ENCODE assay signal across 11 cellular contexts in the genomic region with DNA sequence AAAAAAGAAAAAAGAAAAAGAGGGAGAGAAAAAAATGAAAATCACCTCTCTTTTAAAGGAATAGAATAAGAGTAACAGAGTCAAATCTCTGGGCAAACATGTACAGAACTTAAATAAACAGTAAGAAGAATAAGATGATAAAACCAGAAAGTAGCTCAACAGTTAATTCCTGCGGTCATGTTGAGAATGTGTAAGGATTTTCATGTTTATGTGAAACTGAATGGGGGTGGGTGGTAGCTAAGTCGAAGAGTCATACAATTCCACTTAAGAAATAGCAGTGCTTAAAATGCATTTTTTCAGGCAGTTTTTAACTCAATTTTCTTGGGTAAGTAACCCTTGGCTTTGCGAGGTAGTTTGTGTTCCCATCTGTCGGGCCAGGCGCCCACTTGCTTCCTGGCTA.
DNase-seq lines count a peak whose midpoint lies in the region; ATAC-seq and TF ChIP-seq lines count a peak whose summit lies in the region.
"Had no signal": no experiment of that assay in that cellular context is flagged by ENCODE, and none has a peak within 500 bp of the region (broad histone marks: within the 10 kb centered on the region; RNA-seq: fewer than 3 reads in every experiment).

No MANE protein-coding gene starts in this region.

- H3K27me3 ChIP-seq in hepatocyte (no peaks in the 10 kb centered on the region), vagina (no peaks in the 10 kb centered on the region)
- H3K27me3 ChIP-seq: breast epithelium had no signal

- peaks cover 33% of the 10 kb centered on the region for H3K4me1 ChIP-seq in hepatocyte (ENCODE audit: insufficient read depth)
- H3K4me1 ChIP-seq in vagina, result peaks cover 13% of the 10 kb centered on the region
- H3K4me1 ChIP-seq: breast epithelium had no signal

- peaks cover 6% of the 10 kb centered on the region for H3K36me3 Mint-ChIP-seq in stimulated activated naive CD8-positive, alpha-beta T cell treated with anti-CD3 and anti-CD28 coated beads, Interleukin-15, Interleukin-2, amounts not matched to agents 100 ng/mL and 50 ng/mL, for 24 hours (ENCODE audit: low read depth)
- H3K36me3 Mint-ChIP-seq in activated T-helper 1 cell treated with anti-CD3 and anti-CD28 coated beads, Interleukin-12 subunit alpha, Interleukin-12 subunit beta, Interleukin-2, Interleukin-4 antibody, amounts not matched to agents 30 ng/mL and 10 ng/mL and 1 ng/mL, durations not matched to agents 14 hours and 24 hours and 36 hours (ENCODE audit: low read depth), result peaks cover 4% of the 10 kb centered on the region

- ATAC-seq in stimulated activated naive CD8-positive, alpha-beta T cell treated with anti-CD3 and anti-CD28 coated beads, Interleukin-15, Interleukin-2, amounts not matched to agents 100 U/mL and 50 U/mL, for 24 hours, result no peak

- no peaks in the 10 kb centered on the region for H3K36me3 ChIP-seq in hepatocyte (replicated peaks; ENCODE audit: insufficient read depth, low read depth)
- no peaks in the 10 kb centered on the region for H3K36me3 ChIP-seq in vagina
- H3K36me3 ChIP-seq: breast epithelium had no signal

- peaks cover 73% of the 10 kb centered on the region for H3K79me2 ChIP-seq in hepatocyte

- H3K4me2 ChIP-seq in hepatocyte, result peak overlapping the region; percentile 4

- H3K9me3 ChIP-seq in hepatocyte (ENCODE audit: low read depth) (no peaks in the 10 kb centered on the region), vagina (no peaks in the 10 kb centered on the region)
- H3K9me3 ChIP-seq: breast epithelium had no signal

- peak overlapping the region; percentile 87 for H3K27ac ChIP-seq in hepatocyte
- H3K27ac ChIP-seq in vagina, result no peak overlapping the region

- DNase-seq in stimulated activated naive CD8-positive, alpha-beta T cell treated with anti-CD3 and anti-CD28 coated beads, Interleukin-15, Interleukin-2, amounts not matched to agents 100 U/mL and 50 U/mL, for 24 hours, result no peak
- no peak for DNase-seq in activated T-helper 1 cell treated with anti-CD3 and anti-CD28 coated beads, Interleukin-12 subunit alpha, Interleukin-12 subunit beta, Interleukin-2, Interleukin-4 antibody, amounts not matched to agents 30 ng/mL and 10 ng/mL and 1 ng/mL, durations not matched to agents 14 hours and 24 hours and 36 hours (ENCODE audit: low spot score)
- no peak for DNase-seq in hepatocyte (ENCODE audit: low spot score)
- no peak for DNase-seq in effector CD8-positive, alpha-beta T cell (lab: John Stamatoyannopoulos, UW)
- DNase-seq in vagina (ENCODE audit: extremely low spot score in 2 of 2), result no peak
- DNase-seq in A172 (ENCODE audit: low spot score), result no peak
- no peak for DNase-seq in kidney tubule cell (ENCODE audit: low spot score)

- peaks cover 50% of the 10 kb centered on the region for H3K4me1 Mint-ChIP-seq in stimulated activated naive CD8-positive, alpha-beta T cell treated with anti-CD3 and anti-CD28 coated beads, Interleukin-15, Interleukin-2, amounts not matched to agents 100 ng/mL and 50 ng/mL, for 24 hours (ENCODE audit: low read depth)
- peaks cover 10% of the 10 kb centered on the region for H3K4me1 Mint-ChIP-seq in activated T-helper 1 cell treated with anti-CD3 and anti-CD28 coated beads, Interleukin-12 subunit alpha, Interleukin-12 subunit beta, Interleukin-2, Interleukin-4 antibody, amounts not matched to agents 30 ng/mL and 10 ng/mL and 1 ng/mL, durations not matched to agents 14 hours and 24 hours and 36 hours (ENCODE audit: low read depth)
- H3K4me1 Mint-ChIP-seq: CD14-positive monocyte had no signal

- no peaks in the 10 kb centered on the region for H3K9me3 Mint-ChIP-seq in stimulated activated naive CD8-positive, alpha-beta T cell treated with anti-CD3 and anti-CD28 coated beads, Interleukin-15, Interleukin-2, amounts not matched to agents 100 ng/mL and 50 ng/mL, for 24 hours
- no peaks in the 10 kb centered on the region for H3K9me3 Mint-ChIP-seq in activated T-helper 1 cell treated with anti-CD3 and anti-CD28 coated beads, Interleukin-12 subunit alpha, Interleukin-12 subunit beta, Interleukin-2, Interleukin-4 antibody, amounts not matched to agents 30 ng/mL and 10 ng/mL and 1 ng/mL, durations not matched to agents 14 hours and 24 hours and 36 hours
- H3K9me3 Mint-ChIP-seq: type B pancreatic cell had no signal

- peak overlapping the region; percentile 30 for H3K4me3 Mint-ChIP-seq in stimulated activated naive CD8-positive, alpha-beta T cell treated with anti-CD3 and anti-CD28 coated beads, Interleukin-15, Interleukin-2, amounts not matched to agents 100 ng/mL and 50 ng/mL, for 24 hours
- H3K4me3 Mint-ChIP-seq in activated T-helper 1 cell treated with anti-CD3 and anti-CD28 coated beads, Interleukin-12 subunit alpha, Interleukin-12 subunit beta, Interleukin-2, Interleukin-4 antibody, amounts not matched to agents 30 ng/mL and 10 ng/mL and 1 ng/mL, durations not matched to agents 14 hours and 24 hours and 36 hours, result no peak overlapping the region
- H3K4me3 Mint-ChIP-seq: CD14-positive monocyte, type B pancreatic cell had no signal

- no peak for TF ChIP-seq POLR2A in vagina (IDR thresholded peaks at IDR 0.05)

- H2AFZ ChIP-seq in hepatocyte, result no peak overlapping the region

- H4K20me1 ChIP-seq in hepatocyte (ENCODE audit: insufficient read depth, poor library complexity, severe bottlenecking), result peaks cover 3% of the 10 kb centered on the region

- no peaks in the 10 kb centered on the region for H3K9me2 ChIP-seq in hepatocyte (replicated peaks; ENCODE audit: insufficient read depth)

- H3K4me3 ChIP-seq in hepatocyte (no peak overlapping the region), vagina (no peak overlapping the region)
- H3K4me3 ChIP-seq: breast epithelium had no signal

- TF ChIP-seq CTCF in hepatocyte (IDR thresholded peaks at IDR 0.05; ENCODE audit: poor library complexity) (no peak), vagina (IDR thresholded peaks at IDR 0.05) (no peak)

- 65% methylated on average over 5 of the region's 5 CpGs for WGBS in hepatocyte (ENCODE audit: low lambda C conversion rate, missing lambda C conversion rate)

- no peaks in the 10 kb centered on the region for H3K27me3 Mint-ChIP-seq in stimulated activated naive CD8-positive, alpha-beta T cell treated with anti-CD3 and anti-CD28 coated beads, Interleukin-15, Interleukin-2, amounts not matched to agents 100 ng/mL and 50 ng/mL, for 24 hours
- no peaks in the 10 kb centered on the region for H3K27me3 Mint-ChIP-seq in activated T-helper 1 cell treated with anti-CD3 and anti-CD28 coated beads, Interleukin-12 subunit alpha, Interleukin-12 subunit beta, Interleukin-2, Interleukin-4 antibody, amounts not matched to agents 30 ng/mL and 10 ng/mL and 1 ng/mL, durations not matched to agents 14 hours and 24 hours and 36 hours (ENCODE audit: insufficient read depth)
- H3K27me3 Mint-ChIP-seq: type B pancreatic cell had no signal

- peak overlapping the region; percentile 89 for H3K27ac Mint-ChIP-seq in stimulated activated naive CD8-positive, alpha-beta T cell treated with anti-CD3 and anti-CD28 coated beads, Interleukin-15, Interleukin-2, amounts not matched to agents 100 ng/mL and 50 ng/mL, for 24 hours
- peak overlapping the region; percentile 78 for H3K27ac Mint-ChIP-seq in activated T-helper 1 cell treated with anti-CD3 and anti-CD28 coated beads, Interleukin-12 subunit alpha, Interleukin-12 subunit beta, Interleukin-2, Interleukin-4 antibody, amounts not matched to agents 30 ng/mL and 10 ng/mL and 1 ng/mL, durations not matched to agents 14 hours and 24 hours and 36 hours
- H3K27ac Mint-ChIP-seq: type B pancreatic cell had no signal

- intact Hi-C loops in activated T-helper 1 cell treated with anti-CD3 and anti-CD28 coated beads, Interleukin-12 subunit alpha, Interleukin-12 subunit beta, Interleukin-2, Interleukin-4 antibody, amounts not matched to agents 30 ng/mL and 10 ng/mL and 1 ng/mL, durations not matched to agents 14 hours and 24 hours and 36 hours (cut with micrococcal nuclease), result loop anchor here (1.0 kb wide), 1 partner anchor 64 kb away; no protein-coding TSS in a partner anchor
- intact Hi-C loops in vagina (cut with DNase I), result no loop called here
